In the genomic region with DNA sequence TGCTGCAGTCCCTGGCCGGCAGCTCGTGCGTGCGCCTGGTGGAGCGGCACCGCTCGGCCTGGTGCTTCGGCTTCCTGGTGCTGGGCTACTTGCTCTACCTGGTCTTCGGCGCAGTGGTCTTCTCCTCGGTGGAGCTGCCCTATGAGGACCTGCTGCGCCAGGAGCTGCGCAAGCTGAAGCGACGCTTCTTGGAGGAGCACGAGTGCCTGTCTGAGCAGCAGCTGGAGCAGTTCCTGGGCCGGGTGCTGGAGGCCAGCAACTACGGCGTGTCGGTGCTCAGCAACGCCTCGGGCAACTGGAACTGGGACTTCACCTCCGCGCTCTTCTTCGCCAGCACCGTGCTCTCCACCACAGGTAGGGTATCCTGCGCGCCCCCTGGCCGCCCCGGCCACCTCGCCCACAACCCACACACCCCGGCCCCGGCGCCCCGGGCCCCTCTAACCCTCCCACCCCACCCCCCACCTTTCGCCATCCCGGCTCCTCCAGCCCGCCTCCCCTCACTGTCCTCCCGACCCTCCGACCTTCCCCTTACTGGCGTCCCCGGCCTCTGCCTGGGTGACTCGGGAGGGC, we compare ENCODE assay signal across 1 cellular context.
TF ChIP-seq lines count a peak whose summit lies in the region.

No MANE protein-coding gene starts in this region.

TF ChIP-seq in HEK293, 187 proteins besides CTCF, POLR2A, EP300 and RAD21 (continued from another document):
- TF ChIP-seq, protein P1, sequence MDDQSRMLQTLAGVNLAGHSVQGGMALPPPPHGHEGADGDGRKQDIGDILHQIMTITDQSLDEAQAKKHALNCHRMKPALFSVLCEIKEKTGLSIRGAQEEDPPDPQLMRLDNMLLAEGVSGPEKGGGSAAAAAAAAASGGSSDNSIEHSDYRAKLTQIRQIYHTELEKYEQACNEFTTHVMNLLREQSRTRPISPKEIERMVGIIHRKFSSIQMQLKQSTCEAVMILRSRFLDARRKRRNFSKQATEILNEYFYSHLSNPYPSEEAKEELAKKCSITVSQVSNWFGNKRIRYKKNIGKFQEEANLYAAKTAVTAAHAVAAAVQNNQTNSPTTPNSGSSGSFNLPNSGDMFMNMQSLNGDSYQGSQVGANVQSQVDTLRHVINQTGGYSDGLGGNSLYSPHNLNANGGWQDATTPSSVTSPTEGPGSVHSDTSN (CRISPR knock-in tag; IDR thresholded peaks at IDR 0.05), result 0 out of 2 replicates have a peak, but pooled peaks have one; percentile 45
- peak; percentile 10; the same call in 1 of the 2 replicates for TF ChIP-seq ZXDB (tag by site-specific recombination; IDR thresholded peaks at IDR 0.05)
- TF ChIP-seq ZNF843 (tag by site-specific recombination; IDR thresholded peaks at IDR 0.05), result peak; percentile 14; the same call in 1 of the 2 replicates
- peak; percentile 29; the same call in 1 of the 2 replicates for TF ChIP-seq ZNF76 (tag by site-specific recombination; IDR thresholded peaks at IDR 0.05; ENCODE audit: borderline replicate concordance, low read depth)
- no peak for TF ChIP-seq ZNF514 (tag by site-specific recombination; IDR thresholded peaks at IDR 0.05)
- no peak; the same call in 1 of the 2 replicates for TF ChIP-seq SP2 (tag by site-specific recombination; IDR thresholded peaks at IDR 0.05)
- TF ChIP-seq, protein P2, sequence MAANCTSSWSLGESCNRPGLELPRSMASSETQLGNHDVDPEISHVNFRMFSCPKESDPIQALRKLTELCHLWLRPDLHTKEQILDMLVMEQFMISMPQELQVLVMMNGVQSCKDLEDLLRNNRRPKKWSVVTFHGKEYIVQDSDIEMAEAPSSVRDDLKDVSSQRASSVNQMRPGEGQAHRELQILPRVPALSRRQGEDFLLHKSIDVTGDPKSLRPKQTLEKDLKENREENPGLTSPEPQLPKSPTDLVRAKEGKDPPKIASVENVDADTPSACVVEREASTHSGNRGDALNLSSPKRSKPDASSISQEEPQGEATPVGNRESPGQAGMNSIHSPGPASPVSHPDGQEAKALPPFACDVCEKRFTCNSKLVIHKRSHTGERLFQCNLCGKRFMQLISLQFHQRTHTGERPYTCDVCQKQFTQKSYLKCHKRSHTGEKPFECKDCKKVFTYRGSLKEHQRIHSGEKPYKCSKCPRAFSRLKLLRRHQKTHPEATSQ (tag by site-specific recombination; IDR thresholded peaks at IDR 0.05), result peak; percentile 73
- TF ChIP-seq ZNF24 (tag by site-specific recombination; IDR thresholded peaks at IDR 0.05), result 0 out of 2 replicates have a peak, but pooled peaks have one; percentile 19
- TF ChIP-seq ZNF501 (tag by site-specific recombination; IDR thresholded peaks at IDR 0.05), result 0 out of 2 replicates have a peak, but pooled peaks have one; percentile 20
- TF ChIP-seq SCRT2 (tag by site-specific recombination; IDR thresholded peaks at IDR 0.05), result peak; percentile 69
- TF ChIP-seq ZNF391 (tag by site-specific recombination; IDR thresholded peaks at IDR 0.05; ENCODE audit: borderline replicate concordance, low read depth), result peak; percentile 37; the same call in 1 of the 2 replicates
- peak; percentile 9; the same call in 1 of the 2 replicates for TF ChIP-seq SP7 (tag by site-specific recombination; IDR thresholded peaks at IDR 0.05)
- 0 out of 2 replicates have a peak, but pooled peaks have one; percentile 60 for TF ChIP-seq ZBTB7A (tag by site-specific recombination; IDR thresholded peaks at IDR 0.05; ENCODE audit: low read depth)
- no peak for TF ChIP-seq GLI2 (tag by site-specific recombination; IDR thresholded peaks at IDR 0.05; ENCODE audit: borderline replicate concordance, low read depth)
- TF ChIP-seq, protein P3, sequence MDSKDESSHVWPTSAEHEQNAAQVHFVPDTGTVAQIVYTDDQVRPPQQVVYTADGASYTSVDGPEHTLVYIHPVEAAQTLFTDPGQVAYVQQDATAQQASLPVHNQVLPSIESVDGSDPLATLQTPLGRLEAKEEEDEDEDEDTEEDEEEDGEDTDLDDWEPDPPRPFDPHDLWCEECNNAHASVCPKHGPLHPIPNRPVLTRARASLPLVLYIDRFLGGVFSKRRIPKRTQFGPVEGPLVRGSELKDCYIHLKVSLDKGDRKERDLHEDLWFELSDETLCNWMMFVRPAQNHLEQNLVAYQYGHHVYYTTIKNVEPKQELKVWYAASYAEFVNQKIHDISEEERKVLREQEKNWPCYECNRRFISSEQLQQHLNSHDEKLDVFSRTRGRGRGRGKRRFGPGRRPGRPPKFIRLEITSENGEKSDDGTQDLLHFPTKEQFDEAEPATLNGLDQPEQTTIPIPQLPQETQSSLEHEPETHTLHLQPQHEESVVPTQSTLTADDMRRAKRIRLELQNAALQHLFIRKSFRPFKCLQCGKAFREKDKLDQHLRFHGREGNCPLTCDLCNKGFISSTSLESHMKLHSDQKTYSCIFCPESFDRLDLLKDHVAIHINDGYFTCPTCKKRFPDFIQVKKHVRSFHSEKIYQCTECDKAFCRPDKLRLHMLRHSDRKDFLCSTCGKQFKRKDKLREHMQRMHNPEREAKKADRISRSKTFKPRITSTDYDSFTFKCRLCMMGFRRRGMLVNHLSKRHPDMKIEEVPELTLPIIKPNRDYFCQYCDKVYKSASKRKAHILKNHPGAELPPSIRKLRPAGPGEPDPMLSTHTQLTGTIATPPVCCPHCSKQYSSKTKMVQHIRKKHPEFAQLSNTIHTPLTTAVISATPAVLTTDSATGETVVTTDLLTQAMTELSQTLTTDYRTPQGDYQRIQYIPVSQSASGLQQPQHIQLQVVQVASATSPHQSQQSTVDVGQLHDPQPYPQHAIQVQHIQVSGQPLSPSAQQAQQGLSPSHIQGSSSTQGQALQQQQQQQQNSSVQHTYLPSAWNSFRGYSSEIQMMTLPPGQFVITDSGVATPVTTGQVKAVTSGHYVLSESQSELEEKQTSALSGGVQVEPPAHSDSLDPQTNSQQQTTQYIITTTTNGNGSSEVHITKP (tag by site-specific recombination; IDR thresholded peaks at IDR 0.05), result no peak; the same call in none of the 2 replicates
- peak; percentile 89 for TF ChIP-seq ZNF335 (tag by site-specific recombination; conservative IDR thresholded peaks at IDR 0.05)
- no peak for TF ChIP-seq ZNF555 (tag by site-specific recombination; conservative IDR thresholded peaks at IDR 0.05)
- TF ChIP-seq ZNF792 (tag by site-specific recombination; IDR thresholded peaks at IDR 0.05), result 0 out of 2 replicates have a peak, but pooled peaks have one; percentile 67
- no peak for TF ChIP-seq ZNF660 (tag by site-specific recombination; IDR thresholded peaks at IDR 0.05)
- TF ChIP-seq, protein P4, sequence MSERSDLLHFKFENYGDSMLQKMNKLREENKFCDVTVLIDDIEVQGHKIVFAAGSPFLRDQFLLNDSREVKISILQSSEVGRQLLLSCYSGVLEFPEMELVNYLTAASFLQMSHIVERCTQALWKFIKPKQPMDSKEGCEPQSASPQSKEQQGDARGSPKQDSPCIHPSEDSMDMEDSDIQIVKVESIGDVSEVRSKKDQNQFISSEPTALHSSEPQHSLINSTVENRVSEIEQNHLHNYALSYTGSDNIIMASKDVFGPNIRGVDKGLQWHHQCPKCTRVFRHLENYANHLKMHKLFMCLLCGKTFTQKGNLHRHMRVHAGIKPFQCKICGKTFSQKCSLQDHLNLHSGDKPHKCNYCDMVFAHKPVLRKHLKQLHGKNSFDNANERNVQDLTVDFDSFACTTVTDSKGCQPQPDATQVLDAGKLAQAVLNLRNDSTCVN (tag by site-specific recombination; optimal IDR thresholded peaks at IDR 0.05), result peak; percentile 59
- TF ChIP-seq, protein P5, sequence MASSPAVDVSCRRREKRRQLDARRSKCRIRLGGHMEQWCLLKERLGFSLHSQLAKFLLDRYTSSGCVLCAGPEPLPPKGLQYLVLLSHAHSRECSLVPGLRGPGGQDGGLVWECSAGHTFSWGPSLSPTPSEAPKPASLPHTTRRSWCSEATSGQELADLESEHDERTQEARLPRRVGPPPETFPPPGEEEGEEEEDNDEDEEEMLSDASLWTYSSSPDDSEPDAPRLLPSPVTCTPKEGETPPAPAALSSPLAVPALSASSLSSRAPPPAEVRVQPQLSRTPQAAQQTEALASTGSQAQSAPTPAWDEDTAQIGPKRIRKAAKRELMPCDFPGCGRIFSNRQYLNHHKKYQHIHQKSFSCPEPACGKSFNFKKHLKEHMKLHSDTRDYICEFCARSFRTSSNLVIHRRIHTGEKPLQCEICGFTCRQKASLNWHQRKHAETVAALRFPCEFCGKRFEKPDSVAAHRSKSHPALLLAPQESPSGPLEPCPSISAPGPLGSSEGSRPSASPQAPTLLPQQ (tag by site-specific recombination; IDR thresholded peaks at IDR 0.05), result peak; percentile 10; the same call in 1 of the 2 replicates
- no peak for TF ChIP-seq ZNF558 (tag by site-specific recombination; IDR thresholded peaks at IDR 0.05)
- TF ChIP-seq, protein P6, sequence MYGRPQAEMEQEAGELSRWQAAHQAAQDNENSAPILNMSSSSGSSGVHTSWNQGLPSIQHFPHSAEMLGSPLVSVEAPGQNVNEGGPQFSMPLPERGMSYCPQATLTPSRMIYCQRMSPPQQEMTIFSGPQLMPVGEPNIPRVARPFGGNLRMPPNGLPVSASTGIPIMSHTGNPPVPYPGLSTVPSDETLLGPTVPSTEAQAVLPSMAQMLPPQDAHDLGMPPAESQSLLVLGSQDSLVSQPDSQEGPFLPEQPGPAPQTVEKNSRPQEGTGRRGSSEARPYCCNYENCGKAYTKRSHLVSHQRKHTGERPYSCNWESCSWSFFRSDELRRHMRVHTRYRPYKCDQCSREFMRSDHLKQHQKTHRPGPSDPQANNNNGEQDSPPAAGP (tag by site-specific recombination; IDR thresholded peaks at IDR 0.05), result 0 out of 2 replicates have a peak, but pooled peaks have one; percentile 18
- no peak for TF ChIP-seq ZNF629 (tag by site-specific recombination; IDR thresholded peaks at IDR 0.05)
- TF ChIP-seq, protein P7, sequence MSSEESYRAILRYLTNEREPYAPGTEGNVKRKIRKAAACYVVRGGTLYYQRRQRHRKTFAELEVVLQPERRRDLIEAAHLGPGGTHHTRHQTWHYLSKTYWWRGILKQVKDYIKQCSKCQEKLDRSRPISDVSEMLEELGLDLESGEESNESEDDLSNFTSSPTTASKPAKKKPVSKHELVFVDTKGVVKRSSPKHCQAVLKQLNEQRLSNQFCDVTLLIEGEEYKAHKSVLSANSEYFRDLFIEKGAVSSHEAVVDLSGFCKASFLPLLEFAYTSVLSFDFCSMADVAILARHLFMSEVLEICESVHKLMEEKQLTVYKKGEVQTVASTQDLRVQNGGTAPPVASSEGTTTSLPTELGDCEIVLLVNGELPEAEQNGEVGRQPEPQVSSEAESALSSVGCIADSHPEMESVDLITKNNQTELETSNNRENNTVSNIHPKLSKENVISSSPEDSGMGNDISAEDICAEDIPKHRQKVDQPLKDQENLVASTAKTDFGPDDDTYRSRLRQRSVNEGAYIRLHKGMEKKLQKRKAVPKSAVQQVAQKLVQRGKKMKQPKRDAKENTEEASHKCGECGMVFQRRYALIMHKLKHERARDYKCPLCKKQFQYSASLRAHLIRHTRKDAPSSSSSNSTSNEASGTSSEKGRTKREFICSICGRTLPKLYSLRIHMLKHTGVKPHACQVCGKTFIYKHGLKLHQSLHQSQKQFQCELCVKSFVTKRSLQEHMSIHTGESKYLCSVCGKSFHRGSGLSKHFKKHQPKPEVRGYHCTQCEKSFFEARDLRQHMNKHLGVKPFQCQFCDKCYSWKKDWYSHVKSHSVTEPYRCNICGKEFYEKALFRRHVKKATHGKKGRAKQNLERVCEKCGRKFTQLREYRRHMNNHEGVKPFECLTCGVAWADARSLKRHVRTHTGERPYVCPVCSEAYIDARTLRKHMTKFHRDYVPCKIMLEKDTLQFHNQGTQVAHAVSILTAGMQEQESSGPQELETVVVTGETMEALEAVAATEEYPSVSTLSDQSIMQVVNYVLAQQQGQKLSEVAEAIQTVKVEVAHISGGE (tag by site-specific recombination; conservative IDR thresholded peaks at IDR 0.05; ENCODE audit: low read depth), result peak; percentile 9; the same call in 1 of the 2 replicates
- TF ChIP-seq, protein P8, sequence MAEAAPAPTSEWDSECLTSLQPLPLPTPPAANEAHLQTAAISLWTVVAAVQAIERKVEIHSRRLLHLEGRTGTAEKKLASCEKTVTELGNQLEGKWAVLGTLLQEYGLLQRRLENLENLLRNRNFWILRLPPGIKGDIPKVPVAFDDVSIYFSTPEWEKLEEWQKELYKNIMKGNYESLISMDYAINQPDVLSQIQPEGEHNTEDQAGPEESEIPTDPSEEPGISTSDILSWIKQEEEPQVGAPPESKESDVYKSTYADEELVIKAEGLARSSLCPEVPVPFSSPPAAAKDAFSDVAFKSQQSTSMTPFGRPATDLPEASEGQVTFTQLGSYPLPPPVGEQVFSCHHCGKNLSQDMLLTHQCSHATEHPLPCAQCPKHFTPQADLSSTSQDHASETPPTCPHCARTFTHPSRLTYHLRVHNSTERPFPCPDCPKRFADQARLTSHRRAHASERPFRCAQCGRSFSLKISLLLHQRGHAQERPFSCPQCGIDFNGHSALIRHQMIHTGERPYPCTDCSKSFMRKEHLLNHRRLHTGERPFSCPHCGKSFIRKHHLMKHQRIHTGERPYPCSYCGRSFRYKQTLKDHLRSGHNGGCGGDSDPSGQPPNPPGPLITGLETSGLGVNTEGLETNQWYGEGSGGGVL (tag by site-specific recombination; IDR thresholded peaks at IDR 0.05), result peak; percentile 41; the same call in 1 of the 2 replicates
- TF ChIP-seq ZNF621 (tag by site-specific recombination; IDR thresholded peaks at IDR 0.05), result no peak
- TF ChIP-seq ZNF610 (tag by site-specific recombination; IDR thresholded peaks at IDR 0.05; ENCODE audit: borderline replicate concordance), result peak; percentile 44; the same call in 1 of the 2 replicates
- TF ChIP-seq, protein P9, sequence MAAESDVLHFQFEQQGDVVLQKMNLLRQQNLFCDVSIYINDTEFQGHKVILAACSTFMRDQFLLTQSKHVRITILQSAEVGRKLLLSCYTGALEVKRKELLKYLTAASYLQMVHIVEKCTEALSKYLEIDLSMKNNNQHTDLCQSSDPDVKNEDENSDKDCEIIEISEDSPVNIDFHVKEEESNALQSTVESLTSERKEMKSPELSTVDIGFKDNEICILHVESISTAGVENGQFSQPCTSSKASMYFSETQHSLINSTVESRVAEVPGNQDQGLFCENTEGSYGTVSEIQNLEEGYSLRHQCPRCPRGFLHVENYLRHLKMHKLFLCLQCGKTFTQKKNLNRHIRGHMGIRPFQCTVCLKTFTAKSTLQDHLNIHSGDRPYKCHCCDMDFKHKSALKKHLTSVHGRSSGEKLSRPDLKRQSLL (tag by site-specific recombination; IDR thresholded peaks at IDR 0.05), result peak; percentile 87; the same call in 1 of the 2 replicates
- peak; percentile 78; the same call in 1 of the 2 replicates for TF ChIP-seq GLI4 (tag by site-specific recombination; IDR thresholded peaks at IDR 0.05)
- TF ChIP-seq KLF16 (tag by site-specific recombination; IDR thresholded peaks at IDR 0.05), result peak; percentile 86
- TF ChIP-seq ZNF785 (tag by site-specific recombination; IDR thresholded peaks at IDR 0.05), result peak; percentile 61; the same call in 1 of the 2 replicates
